ENCODE assay signal across 9 cellular contexts in genomic region chr7:101169110-101169837, GRCh38. TPM values are rescaled to one million over a fixed set of nuclear protein-coding genes. Genes with fewer than 3 reads are reported as not detected.
A peak's percentile ranks its signal among the peaks of the same experiment; 100 is the strongest.
DNase-seq lines count a peak whose midpoint lies in the region; ATAC-seq, FAIRE-seq and TF ChIP-seq lines count a peak whose summit lies in the region.
"Had no signal": no experiment of that assay in that cellular context is flagged by ENCODE, and none has a peak within 500 bp of the region (broad histone marks: within the 10 kb centered on the region; RNA-seq: fewer than 3 reads in every experiment).

No MANE protein-coding gene starts in this region.

- WGBS in HUES64 = 1% methylated on average over 14 of the region's 18 CpGs
- 1 to 2% (median 1%) methylated on average over 17 to 18 of the region's 18 CpGs for WGBS in small intestine, 3 donors

- peak overlapping the region; percentile 51 for H3K4me3 Mint-ChIP-seq in activated T-helper 2 cell treated with anti-CD3 and anti-CD28 coated beads, Interferon-gamma antibody, Interleukin-2, Interleukin-4, amounts not matched to agents 10 μg/mL and 5 μg/mL and 100 μg/mL, durations not matched to agents 14 hours and 24 hours and 36 hours (ENCODE audit: low read depth)
- H3K4me3 Mint-ChIP-seq in natural killer cell treated with Interleukin-12 subunit alpha and Interleukin-12 subunit beta and Interleukin-15 and Interleukin-18, amount 100 ng/mL, for 72 hours = peak overlapping the region; percentile 67

- peaks cover 72% of the 10 kb centered on the region for H3K4me1 ChIP-seq in DND-41 (ENCODE audit: insufficient read depth, low read length)
- H3K4me1 ChIP-seq in HUES64 (ENCODE audit: insufficient read depth, low read length) = peaks cover 40% of the 10 kb centered on the region
- H3K4me1 ChIP-seq in small intestine (ENCODE audit: control insufficient read depth in 2 of 2, insufficient read depth in 1 of 2, low read depth in 1 of 2, low read length in 1 of 2) = peaks cover 2 to 13% of the 10 kb centered on the region in 2 donors

- no peaks in the 10 kb centered on the region for H3K36me3 Mint-ChIP-seq in activated T-helper 2 cell treated with anti-CD3 and anti-CD28 coated beads, Interferon-gamma antibody, Interleukin-2, Interleukin-4, amounts not matched to agents 10 μg/mL and 5 μg/mL and 100 μg/mL, durations not matched to agents 14 hours and 24 hours and 36 hours (ENCODE audit: low read depth)
- H3K36me3 Mint-ChIP-seq in natural killer cell treated with Interleukin-12 subunit alpha and Interleukin-12 subunit beta and Interleukin-15 and Interleukin-18, amount 100 ng/mL, for 72 hours = no peaks in the 10 kb centered on the region

- no peak for FAIRE-seq in small intestine (lab: Jason Lieb, UNC)

- intact Hi-C loops in activated T-helper 2 cell treated with anti-CD3 and anti-CD28 coated beads, Interferon-gamma antibody, Interleukin-2, Interleukin-4, amounts not matched to agents 10 μg/mL and 5 μg/mL and 100 μg/mL, durations not matched to agents 14 hours and 24 hours and 36 hours (cut with micrococcal nuclease) = loop anchor here (1.0 to 10.0 kb wide), 4 partner anchors 25 to 202 kb away; partner anchors contain the start of genes FIS1 and MUC12
- intact Hi-C loops in left cardiac atrium (cut with DNase I) = no loop called here

- H3K9me3 ChIP-seq in DND-41 (ENCODE audit: insufficient read depth, low read length, severe bottlenecking) (no peaks in the 10 kb centered on the region), HUES64 (ENCODE audit: insufficient read depth, low read depth, low read length) (no peaks in the 10 kb centered on the region), small intestine (ENCODE audit: control insufficient read depth, low read depth) (no peaks in the 10 kb centered on the region)

- peak overlapping the region; percentile 54 for H3K4me2 ChIP-seq in DND-41 (ENCODE audit: insufficient read depth, low read length)

- H3K36me3 ChIP-seq in DND-41 (ENCODE audit: insufficient read depth, low read length) (no peaks in the 10 kb centered on the region), HUES64 (ENCODE audit: insufficient read depth, low read length) (no peaks in the 10 kb centered on the region), small intestine (ENCODE audit: control insufficient read depth in 2 of 2, insufficient read depth in 2 of 2, low read length in 2 of 2) (no peaks in the 10 kb centered on the region)

- DNase-seq in DND-41 (no peak), small intestine (no peak), left cardiac atrium (no peak), occipital lobe (lab: John Stamatoyannopoulos, UW) (no peak)
- DNase-seq in activated T-helper 2 cell treated with anti-CD3 and anti-CD28 coated beads, Interferon-gamma antibody, Interleukin-2, Interleukin-4, amounts not matched to agents 10 μg/mL and 5 μg/mL and 100 μg/mL, durations not matched to agents 14 hours and 24 hours and 36 hours (ENCODE audit: low spot score) = no peak
- no peak for DNase-seq in natural killer cell treated with Interleukin-12 subunit alpha and Interleukin-12 subunit beta and Interleukin-15 and Interleukin-18, amount 100 ng/mL, for 72 hours (ENCODE audit: low spot score)

- no peak for TF ChIP-seq CTCF in DND-41 (IDR thresholded peaks at IDR 0.05; ENCODE audit: borderline replicate concordance, extremely low read depth, low read length, poor library complexity, severe bottlenecking)

- ATAC-seq in DND-41 (ENCODE audit: insufficient read depth, low read depth) (peak; percentile 1; the same call in 1 of the 3 replicates), left cardiac atrium (no peak)
- no peak for ATAC-seq in natural killer cell treated with Interleukin-12 subunit alpha and Interleukin-12 subunit beta and Interleukin-15 and Interleukin-18, amount 100 ng/mL, for 72 hours

- no peaks in the 10 kb centered on the region for H3K9me3 Mint-ChIP-seq in activated T-helper 2 cell treated with anti-CD3 and anti-CD28 coated beads, Interferon-gamma antibody, Interleukin-2, Interleukin-4, amounts not matched to agents 10 μg/mL and 5 μg/mL and 100 μg/mL, durations not matched to agents 14 hours and 24 hours and 36 hours
- H3K9me3 Mint-ChIP-seq in natural killer cell treated with Interleukin-12 subunit alpha and Interleukin-12 subunit beta and Interleukin-15 and Interleukin-18, amount 100 ng/mL, for 72 hours = no peaks in the 10 kb centered on the region

- H3K27ac ChIP-seq in DND-41 (ENCODE audit: low read length) = no peak overlapping the region
- peak overlapping the region; percentile 19; the same call in 1 of the 2 replicates for H3K27ac ChIP-seq in HUES64 (ENCODE audit: low read depth, low read length)
- H3K27ac ChIP-seq in small intestine (ENCODE audit: low read depth in 1 of 2, low read length in 1 of 2) = no peak overlapping the region

- H3K4me1 Mint-ChIP-seq in activated T-helper 2 cell treated with anti-CD3 and anti-CD28 coated beads, Interferon-gamma antibody, Interleukin-2, Interleukin-4, amounts not matched to agents 10 μg/mL and 5 μg/mL and 100 μg/mL, durations not matched to agents 14 hours and 24 hours and 36 hours (ENCODE audit: low read depth) = peaks cover 60% of the 10 kb centered on the region
- peaks cover 54 to 56% of the 10 kb centered on the region in 2 donors for H3K4me1 Mint-ChIP-seq in natural killer cell treated with Interleukin-12 subunit alpha and Interleukin-12 subunit beta and Interleukin-15 and Interleukin-18, amount 100 ng/mL, for 72 hours (ENCODE audit: low read depth in 2 of 2)

- peaks cover 64% of the 10 kb centered on the region for H4K20me1 ChIP-seq in DND-41 (ENCODE audit: insufficient read depth, low read length)

- H3K27me3 Mint-ChIP-seq in activated T-helper 2 cell treated with anti-CD3 and anti-CD28 coated beads, Interferon-gamma antibody, Interleukin-2, Interleukin-4, amounts not matched to agents 10 μg/mL and 5 μg/mL and 100 μg/mL, durations not matched to agents 14 hours and 24 hours and 36 hours (ENCODE audit: low read depth) = peaks cover 71% of the 10 kb centered on the region
- peaks cover 59 to 80% of the 10 kb centered on the region in 2 donors for H3K27me3 Mint-ChIP-seq in natural killer cell treated with Interleukin-12 subunit alpha and Interleukin-12 subunit beta and Interleukin-15 and Interleukin-18, amount 100 ng/mL, for 72 hours

- peaks cover 17% of the 10 kb centered on the region for H3K27me3 ChIP-seq in DND-41 (ENCODE audit: insufficient read depth, low read length, poor library complexity)
- H3K27me3 ChIP-seq in HUES64 (ENCODE audit: insufficient read depth, low read length) = peaks cover 79% of the 10 kb centered on the region
- peaks cover 11 to 67% of the 10 kb centered on the region in 2 donors for H3K27me3 ChIP-seq in small intestine (ENCODE audit: control insufficient read depth in 2 of 2, insufficient read depth in 2 of 2, low read length in 2 of 2)

- H3K9ac ChIP-seq in DND-41 (ENCODE audit: low read depth, low read length) (no peak overlapping the region), HUES64 (ENCODE audit: low read depth, low read length) (peak overlapping the region; percentile 28; the same call in 1 of the 2 replicates)

- H3K79me2 ChIP-seq in DND-41 (ENCODE audit: insufficient read depth, low read length) = no peaks in the 10 kb centered on the region; the same call in 1 of the 2 replicates

- no peak overlapping the region for H3K27ac Mint-ChIP-seq in activated T-helper 2 cell treated with anti-CD3 and anti-CD28 coated beads, Interferon-gamma antibody, Interleukin-2, Interleukin-4, amounts not matched to agents 10 μg/mL and 5 μg/mL and 100 μg/mL, durations not matched to agents 14 hours and 24 hours and 36 hours
- peak overlapping the region in 1 of 2 donors; percentile 8 for H3K27ac Mint-ChIP-seq in natural killer cell treated with Interleukin-12 subunit alpha and Interleukin-12 subunit beta and Interleukin-15 and Interleukin-18, amount 100 ng/mL, for 72 hours

- H2AFZ ChIP-seq in DND-41 (ENCODE audit: low read depth, low read length) = no peak overlapping the region; the same call in 1 of the 2 replicates

- H3K4me3 ChIP-seq in DND-41 (ENCODE audit: low read depth in 1 of 2, low read length in 2 of 2) (peak overlapping the region in 1 of 2 experiments; percentile 28; a peak in 1 of 4 replicates), HUES64 (ENCODE audit: low read length) (peak overlapping the region; percentile 43), small intestine (ENCODE audit: low read depth in 1 of 2, low read length in 2 of 2) (no peak overlapping the region)

RNA-seq across cellular contexts. Expression of gene VGF, which starts 3.9 kb away (rescaled TPM):
- 18.8 TPM for polyA plus RNA-seq in HUES64 (2013, experiment 1 of 2)
- 15.0 TPM for polyA plus RNA-seq in HUES64 (2013, experiment 2 of 2)
- total RNA-seq in activated T-helper 2 cell treated with anti-CD3 and anti-CD28 coated beads, Interferon-gamma antibody, Interleukin-2, Interleukin-4, amounts not matched to agents 10 μg/mL and 5 μg/mL and 100 μg/mL, durations not matched to agents 14 hours and 24 hours and 36 hours = 0.23 and 0.41 TPM in 2 replicates
- total RNA-seq in natural killer cell treated with Interleukin-12 subunit alpha and Interleukin-12 subunit beta and Interleukin-15 and Interleukin-18, amount 100 ng/mL, for 72 hours = under 1 TPM in 1 of 2 donors, not detected in 1; 0.31 TPM
- under 1 TPM in 1 of 3 donors, not detected in 2; 0.49 TPM for polyA plus RNA-seq in small intestine
- total RNA-seq in left cardiac atrium (not detected), occipital lobe (9.7 TPM)

RNA-seq across cellular contexts. Expression of gene NAT16, which starts 10.8 kb away (rescaled TPM):
- not detected for polyA plus RNA-seq in HUES64 (2013, experiment 1 of 2)
- 0.32 TPM for polyA plus RNA-seq in HUES64 (2013, experiment 2 of 2)
- not detected in 2 replicates for total RNA-seq in activated T-helper 2 cell treated with anti-CD3 and anti-CD28 coated beads, Interferon-gamma antibody, Interleukin-2, Interleukin-4, amounts not matched to agents 10 μg/mL and 5 μg/mL and 100 μg/mL, durations not matched to agents 14 hours and 24 hours and 36 hours
- not detected for total RNA-seq in natural killer cell treated with Interleukin-12 subunit alpha and Interleukin-12 subunit beta and Interleukin-15 and Interleukin-18, amount 100 ng/mL, for 72 hours
- polyA plus RNA-seq in small intestine = under 1 TPM in 1 of 3 donors, not detected in 2; 0.04 TPM
- not detected for total RNA-seq in left cardiac atrium
- 1.2 TPM for total RNA-seq in occipital lobe
- total RNA-seq: mesenteric fat pad had no signal

RNA-seq across cellular contexts. Expression of gene AP1S1, which starts 15.0 kb away (rescaled TPM):
- 46.6 TPM for polyA plus RNA-seq in HUES64 (2013, experiment 1 of 2)
- 60.5 TPM for polyA plus RNA-seq in HUES64 (2013, experiment 2 of 2)
- 41.8 and 42.8 TPM in 2 replicates for total RNA-seq in activated T-helper 2 cell treated with anti-CD3 and anti-CD28 coated beads, Interferon-gamma antibody, Interleukin-2, Interleukin-4, amounts not matched to agents 10 μg/mL and 5 μg/mL and 100 μg/mL, durations not matched to agents 14 hours and 24 hours and 36 hours
- 10 to 100 TPM; 30.9 to 39.4 TPM for total RNA-seq in natural killer cell treated with Interleukin-12 subunit alpha and Interleukin-12 subunit beta and Interleukin-15 and Interleukin-18, amount 100 ng/mL, for 72 hours
- polyA plus RNA-seq in small intestine = 100 to 1,000 TPM in 1 of 3 donors, 10 to 100 TPM in 2; 79.7 to 134 (median 94.8) TPM
- 10 to 100 TPM; 14.9 to 18.9 TPM for total RNA-seq in left cardiac atrium
- 93.4 TPM for total RNA-seq in occipital lobe

RNA-seq across cellular contexts. Expression of gene MOGAT3, which starts 31.6 kb away (rescaled TPM):
- polyA plus RNA-seq in HUES64 (2013, experiment 1 of 2) = not detected
- polyA plus RNA-seq in HUES64 (2013, experiment 2 of 2) = 0.25 TPM
- not detected in 2 replicates for total RNA-seq in activated T-helper 2 cell treated with anti-CD3 and anti-CD28 coated beads, Interferon-gamma antibody, Interleukin-2, Interleukin-4, amounts not matched to agents 10 μg/mL and 5 μg/mL and 100 μg/mL, durations not matched to agents 14 hours and 24 hours and 36 hours
- not detected for total RNA-seq in natural killer cell treated with Interleukin-12 subunit alpha and Interleukin-12 subunit beta and Interleukin-15 and Interleukin-18, amount 100 ng/mL, for 72 hours
- polyA plus RNA-seq in small intestine = 10 to 100 TPM; 15.4 to 63.3 (median 58.9) TPM
- not detected for total RNA-seq in left cardiac atrium
- total RNA-seq in occipital lobe = not detected
- total RNA-seq: mesenteric fat pad, temporal lobe had no signal

RNA-seq across cellular contexts. Expression of gene SERPINE1, which starts 42.4 kb away (rescaled TPM):
- 5.2 TPM for polyA plus RNA-seq in HUES64 (2013, experiment 1 of 2)
- 6.8 TPM for polyA plus RNA-seq in HUES64 (2013, experiment 2 of 2)
- 0.23 TPM in 2 replicates for total RNA-seq in activated T-helper 2 cell treated with anti-CD3 and anti-CD28 coated beads, Interferon-gamma antibody, Interleukin-2, Interleukin-4, amounts not matched to agents 10 μg/mL and 5 μg/mL and 100 μg/mL, durations not matched to agents 14 hours and 24 hours and 36 hours
- total RNA-seq in natural killer cell treated with Interleukin-12 subunit alpha and Interleukin-12 subunit beta and Interleukin-15 and Interleukin-18, amount 100 ng/mL, for 72 hours = not detected
- 10 to 100 TPM in 1 of 3 donors, 1 to 10 TPM in 2; 2.2 to 35.4 (median 3.2) TPM for polyA plus RNA-seq in small intestine
- total RNA-seq in left cardiac atrium = 10 to 100 TPM in 1 of 2 donors, 1 to 10 TPM in 1; 2.4 to 41.6 TPM
- total RNA-seq in occipital lobe = 0.78 TPM
